In genomic region chr11:2367266-2368160, GRCh38 we compare ENCODE assay signal across 17 cellular contexts. TPM values are rescaled to one million over a fixed set of nuclear protein-coding genes. Genes with fewer than 3 reads are reported as not detected.
A peak's percentile ranks its signal among the peaks of the same experiment; 100 is the strongest.
DNase-seq lines count a peak whose midpoint lies in the region; ATAC-seq and TF ChIP-seq lines count a peak whose summit lies in the region.
"Had no signal": no experiment of that assay in that cellular context is flagged by ENCODE, and none has a peak within 500 bp of the region (broad histone marks: within the 10 kb centered on the region; RNA-seq: fewer than 3 reads in every experiment).

No MANE protein-coding gene starts in this region.

- peak overlapping the region; percentile 9 to 87 for H3K27ac Mint-ChIP-seq in stimulated activated naive CD8-positive, alpha-beta T cell treated with anti-CD3 and anti-CD28 coated beads, Interleukin-15, amount 100 ng/mL, for 72 hours
- peak overlapping the region; percentile 27 for H3K27ac Mint-ChIP-seq in neural crest cell (ENCODE audit: unreplicated experiment)
- no peak overlapping the region for H3K27ac Mint-ChIP-seq in glutamatergic neuron (ENCODE audit: unreplicated experiment)

- no peaks in the 10 kb centered on the region for H3K36me3 Mint-ChIP-seq in neural crest cell (ENCODE audit: low read depth)
- no peaks in the 10 kb centered on the region for H3K36me3 Mint-ChIP-seq in glutamatergic neuron (ENCODE audit: unreplicated experiment)

- H3K4me1 Mint-ChIP-seq in stimulated activated naive CD8-positive, alpha-beta T cell treated with anti-CD3 and anti-CD28 coated beads, Interleukin-15, amount 100 ng/mL, for 72 hours, result no peaks in the 10 kb centered on the region
- H3K4me1 Mint-ChIP-seq in neural crest cell (no peaks in the 10 kb centered on the region), glutamatergic neuron (ENCODE audit: low read depth, unreplicated experiment) (peaks cover 3% of the 10 kb centered on the region)

- peak; percentile 44 for ATAC-seq in stimulated activated naive CD8-positive, alpha-beta T cell treated with anti-CD3 and anti-CD28 coated beads, Interleukin-15, amount 100 ng/mL, for 72 hours
- ATAC-seq in stimulated activated naive CD8-positive, alpha-beta T cell treated with anti-CD3 and anti-CD28 coated beads, Interleukin-15, Interleukin-2, amounts not matched to agents 100 U/mL and 50 U/mL, for 24 hours, result no peak
- peak; percentile 57 for ATAC-seq in left ventricle myocardium superior

- H3K27me3 Mint-ChIP-seq in stimulated activated naive CD8-positive, alpha-beta T cell treated with anti-CD3 and anti-CD28 coated beads, Interleukin-15, amount 100 ng/mL, for 72 hours, result peaks cover 8% of the 10 kb centered on the region
- H3K27me3 Mint-ChIP-seq in neural crest cell (ENCODE audit: low read depth) (no peaks in the 10 kb centered on the region), glutamatergic neuron (ENCODE audit: unreplicated experiment) (peaks cover 4% of the 10 kb centered on the region)

- H3K4me3 ChIP-seq in HAP-1, result no peak overlapping the region
- H3K4me3 ChIP-seq: GM23248, MG63, PC-9 had no signal

- H3K4me3 Mint-ChIP-seq in stimulated activated naive CD8-positive, alpha-beta T cell treated with anti-CD3 and anti-CD28 coated beads, Interleukin-15, amount 100 ng/mL, for 72 hours, result no peak overlapping the region
- H3K4me3 Mint-ChIP-seq in neural crest cell, result no peak overlapping the region
- no peak overlapping the region for H3K4me3 Mint-ChIP-seq in glutamatergic neuron (ENCODE audit: unreplicated experiment)

- H3K4me1 ChIP-seq in HAP-1, result no peaks in the 10 kb centered on the region

- TF ChIP-seq CTCF in neural crest cell (conservative IDR thresholded peaks at IDR 0.05) (no peak), glutamatergic neuron (IDR thresholded peaks at IDR 0.05; ENCODE audit: partially characterized antibody, unreplicated experiment) (no peak)

- no peaks in the 10 kb centered on the region for H3K9me3 Mint-ChIP-seq in stimulated activated naive CD8-positive, alpha-beta T cell treated with anti-CD3 and anti-CD28 coated beads, Interleukin-15, amount 100 ng/mL, for 72 hours
- H3K9me3 Mint-ChIP-seq in neural crest cell (peaks cover 2% of the 10 kb centered on the region), glutamatergic neuron (ENCODE audit: unreplicated experiment) (no peaks in the 10 kb centered on the region)

- in situ Hi-C loops in HAP-1 (cut with MboI; ENCODE audit: low sequenced_read_pairs), result no loop called here

- no peak for DNase-seq in stimulated activated naive CD8-positive, alpha-beta T cell treated with anti-CD3 and anti-CD28 coated beads, Interleukin-15, amount 100 ng/mL, for 72 hours
- DNase-seq in stimulated activated naive CD8-positive, alpha-beta T cell treated with anti-CD3 and anti-CD28 coated beads, Interleukin-15, Interleukin-2, amounts not matched to agents 100 U/mL and 50 U/mL, for 24 hours, result no peak
- DNase-seq in left ventricle myocardium superior (no peak), neural crest cell (ENCODE audit: low read depth, low spot score) (no peak), HAP-1 (ENCODE audit: low spot score in 2 of 2) (no peak), HuH-7.5 (ENCODE audit: low spot score) (no peak), glutamatergic neuron (no peak)
- DNase-seq in activated effector memory CD4-positive, alpha-beta T cell treated with Interleukin-2 at 50 U/mL for 16 hours, result no peak
- DNase-seq: DMS79 treated with DMSO at 0.1 percent for 48 hours, GM23248, MG63, NCI-H1105 treated with DMSO at 0.1 percent for 48 hours, NCI-H1694 treated with DMSO at 0.1 percent for 48 hours, NCI-H2107, NCI-H2227 treated with DMSO at 0.1 percent for 48 hours, NCI-H524, PC-9 had no signal

- intact Hi-C loops in left ventricle myocardium superior (cut with micrococcal nuclease), result no loop called here

- no peaks in the 10 kb centered on the region; the same call in 1 of the 2 replicates for H3K9me3 ChIP-seq in HAP-1
- H3K9me3 ChIP-seq: MG63 had no signal

- no peaks in the 10 kb centered on the region for H3K36me3 ChIP-seq in HAP-1 (replicated peaks)
- H3K36me3 ChIP-seq: MG63 had no signal

- H3K27me3 ChIP-seq in HAP-1 (ENCODE audit: low read depth), result no peaks in the 10 kb centered on the region
- H3K27me3 ChIP-seq: MG63 had no signal

RNA-seq across cellular contexts. Expression of gene CD81, which starts 9.6 kb away (rescaled TPM):
- total RNA-seq in left ventricle myocardium superior (653 TPM), neural crest cell (211 and 225 TPM in 2 replicates), glutamatergic neuron (ENCODE audit: unreplicated experiment) (347 TPM)

RNA-seq across cellular contexts. Expression of gene TSSC4, which starts 33.0 kb away (rescaled TPM):
- total RNA-seq in left ventricle myocardium superior (34.8 TPM), neural crest cell (48.8 and 60.1 TPM in 2 replicates), glutamatergic neuron (ENCODE audit: unreplicated experiment) (49.7 TPM)
